6 cellular contexts compared by ENCODE assay signal in genomic region chr13:62321895-62322294, GRCh38.
"Had no signal": no experiment of that assay in that cellular context is flagged by ENCODE, and none has a peak within 500 bp of the region (broad histone marks: within the 10 kb centered on the region; RNA-seq: fewer than 3 reads in every experiment).

No MANE protein-coding gene starts in this region.

- DNase-seq: H9, HCEC 1CT had no signal

- H3K4me2 ChIP-seq: GM23338 had no signal

- H3K4me3 ChIP-seq: GM23338 had no signal

- H3K27ac Mint-ChIP-seq: GM23338, H9, IgD-negative memory B cell had no signal

- H2AFZ ChIP-seq: GM23338 had no signal

- H3K4me3 Mint-ChIP-seq: GM23338, H9, IgD-negative memory B cell had no signal

- ATAC-seq: GM23338, HepG2 had no signal

- H3K9me3 Mint-ChIP-seq: GM23338, H9 had no signal

- H3K36me3 Mint-ChIP-seq: IgD-negative memory B cell had no signal

- H3K27ac ChIP-seq: HL-60 had no signal

- H3K4me1 Mint-ChIP-seq: GM23338, H9, IgD-negative memory B cell had no signal

- H3K27me3 Mint-ChIP-seq: IgD-negative memory B cell had no signal
